ENCODE assay signal across 1 cellular context in the genomic region with DNA sequence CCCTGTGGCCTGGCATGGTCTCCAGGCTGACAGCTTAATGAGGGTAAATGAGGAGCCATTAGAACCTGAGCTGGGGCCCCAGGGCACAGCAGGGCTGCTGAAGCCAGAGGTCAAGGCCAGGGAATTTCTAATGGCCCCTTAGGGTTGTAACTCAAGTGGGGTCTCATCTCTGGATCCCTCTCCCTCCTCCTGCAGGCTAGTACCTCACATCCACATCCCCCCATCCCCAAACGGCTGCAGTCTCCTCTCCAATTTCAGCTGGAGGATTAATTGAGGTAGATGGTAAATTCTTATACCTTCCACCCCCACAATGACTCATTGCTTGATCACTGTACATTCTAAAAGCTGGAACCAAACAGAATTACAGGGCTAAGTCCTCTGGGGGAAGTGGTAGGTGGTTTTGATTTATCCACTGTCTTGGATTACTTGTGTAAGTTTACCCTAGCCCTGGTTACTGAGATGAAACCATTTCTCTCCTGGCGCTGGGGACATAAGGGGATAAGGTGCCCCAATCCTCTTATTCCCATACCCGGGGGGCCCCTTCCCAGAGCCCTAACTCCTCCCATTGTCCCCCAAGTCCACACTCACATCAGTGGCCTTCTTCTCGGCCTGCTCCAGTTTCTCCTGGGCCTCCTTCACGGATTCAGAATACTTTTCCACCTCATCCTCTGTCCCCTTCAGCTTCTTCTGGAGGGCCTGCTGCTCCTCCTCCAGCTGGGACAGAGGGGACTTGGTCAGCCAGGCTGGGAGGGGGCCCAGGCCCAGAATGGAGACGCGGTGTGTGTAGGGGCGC.
A peak's percentile ranks its signal among the peaks of the same experiment; 100 is the strongest.
TF ChIP-seq lines count a peak whose summit lies in the region.

No MANE protein-coding gene starts in this region.

TF ChIP-seq in GM12878, 131 proteins besides CTCF, POLR2A, EP300 and RAD21:
- TF ChIP-seq SRF (IDR thresholded peaks at IDR 0.05; ENCODE audit: low read depth in 2 of 2, low read length in 2 of 2) (no peak), SPI1 (IDR thresholded peaks at IDR 0.05; ENCODE audit: borderline replicate concordance, insufficient read depth, low read depth, low read length) (0 out of 2 replicates have a peak, but pooled peaks have one; percentile 5), PAX5 (IDR thresholded peaks at IDR 0.05; ENCODE audit: borderline replicate concordance, low read depth, low read length) (no peak), BACH1 (IDR thresholded peaks at IDR 0.05; ENCODE audit: borderline replicate concordance) (no peak), GATAD2B (conservative IDR thresholded peaks at IDR 0.05; ENCODE audit: low read depth) (no peak)
- TF ChIP-seq, protein P1, sequence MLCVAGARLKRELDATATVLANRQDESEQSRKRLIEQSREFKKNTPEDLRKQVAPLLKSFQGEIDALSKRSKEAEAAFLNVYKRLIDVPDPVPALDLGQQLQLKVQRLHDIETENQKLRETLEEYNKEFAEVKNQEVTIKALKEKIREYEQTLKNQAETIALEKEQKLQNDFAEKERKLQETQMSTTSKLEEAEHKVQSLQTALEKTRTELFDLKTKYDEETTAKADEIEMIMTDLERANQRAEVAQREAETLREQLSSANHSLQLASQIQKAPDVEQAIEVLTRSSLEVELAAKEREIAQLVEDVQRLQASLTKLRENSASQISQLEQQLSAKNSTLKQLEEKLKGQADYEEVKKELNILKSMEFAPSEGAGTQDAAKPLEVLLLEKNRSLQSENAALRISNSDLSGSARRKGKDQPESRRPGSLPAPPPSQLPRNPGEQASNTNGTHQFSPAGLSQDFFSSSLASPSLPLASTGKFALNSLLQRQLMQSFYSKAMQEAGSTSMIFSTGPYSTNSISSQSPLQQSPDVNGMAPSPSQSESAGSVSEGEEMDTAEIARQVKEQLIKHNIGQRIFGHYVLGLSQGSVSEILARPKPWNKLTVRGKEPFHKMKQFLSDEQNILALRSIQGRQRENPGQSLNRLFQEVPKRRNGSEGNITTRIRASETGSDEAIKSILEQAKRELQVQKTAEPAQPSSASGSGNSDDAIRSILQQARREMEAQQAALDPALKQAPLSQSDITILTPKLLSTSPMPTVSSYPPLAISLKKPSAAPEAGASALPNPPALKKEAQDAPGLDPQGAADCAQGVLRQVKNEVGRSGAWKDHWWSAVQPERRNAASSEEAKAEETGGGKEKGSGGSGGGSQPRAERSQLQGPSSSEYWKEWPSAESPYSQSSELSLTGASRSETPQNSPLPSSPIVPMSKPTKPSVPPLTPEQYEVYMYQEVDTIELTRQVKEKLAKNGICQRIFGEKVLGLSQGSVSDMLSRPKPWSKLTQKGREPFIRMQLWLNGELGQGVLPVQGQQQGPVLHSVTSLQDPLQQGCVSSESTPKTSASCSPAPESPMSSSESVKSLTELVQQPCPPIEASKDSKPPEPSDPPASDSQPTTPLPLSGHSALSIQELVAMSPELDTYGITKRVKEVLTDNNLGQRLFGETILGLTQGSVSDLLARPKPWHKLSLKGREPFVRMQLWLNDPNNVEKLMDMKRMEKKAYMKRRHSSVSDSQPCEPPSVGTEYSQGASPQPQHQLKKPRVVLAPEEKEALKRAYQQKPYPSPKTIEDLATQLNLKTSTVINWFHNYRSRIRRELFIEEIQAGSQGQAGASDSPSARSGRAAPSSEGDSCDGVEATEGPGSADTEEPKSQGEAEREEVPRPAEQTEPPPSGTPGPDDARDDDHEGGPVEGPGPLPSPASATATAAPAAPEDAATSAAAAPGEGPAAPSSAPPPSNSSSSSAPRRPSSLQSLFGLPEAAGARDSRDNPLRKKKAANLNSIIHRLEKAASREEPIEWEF (IDR thresholded peaks at IDR 0.05; ENCODE audit: insufficient replicate concordance, low read depth, low read length) = no peak
- TF ChIP-seq, protein P2, sequence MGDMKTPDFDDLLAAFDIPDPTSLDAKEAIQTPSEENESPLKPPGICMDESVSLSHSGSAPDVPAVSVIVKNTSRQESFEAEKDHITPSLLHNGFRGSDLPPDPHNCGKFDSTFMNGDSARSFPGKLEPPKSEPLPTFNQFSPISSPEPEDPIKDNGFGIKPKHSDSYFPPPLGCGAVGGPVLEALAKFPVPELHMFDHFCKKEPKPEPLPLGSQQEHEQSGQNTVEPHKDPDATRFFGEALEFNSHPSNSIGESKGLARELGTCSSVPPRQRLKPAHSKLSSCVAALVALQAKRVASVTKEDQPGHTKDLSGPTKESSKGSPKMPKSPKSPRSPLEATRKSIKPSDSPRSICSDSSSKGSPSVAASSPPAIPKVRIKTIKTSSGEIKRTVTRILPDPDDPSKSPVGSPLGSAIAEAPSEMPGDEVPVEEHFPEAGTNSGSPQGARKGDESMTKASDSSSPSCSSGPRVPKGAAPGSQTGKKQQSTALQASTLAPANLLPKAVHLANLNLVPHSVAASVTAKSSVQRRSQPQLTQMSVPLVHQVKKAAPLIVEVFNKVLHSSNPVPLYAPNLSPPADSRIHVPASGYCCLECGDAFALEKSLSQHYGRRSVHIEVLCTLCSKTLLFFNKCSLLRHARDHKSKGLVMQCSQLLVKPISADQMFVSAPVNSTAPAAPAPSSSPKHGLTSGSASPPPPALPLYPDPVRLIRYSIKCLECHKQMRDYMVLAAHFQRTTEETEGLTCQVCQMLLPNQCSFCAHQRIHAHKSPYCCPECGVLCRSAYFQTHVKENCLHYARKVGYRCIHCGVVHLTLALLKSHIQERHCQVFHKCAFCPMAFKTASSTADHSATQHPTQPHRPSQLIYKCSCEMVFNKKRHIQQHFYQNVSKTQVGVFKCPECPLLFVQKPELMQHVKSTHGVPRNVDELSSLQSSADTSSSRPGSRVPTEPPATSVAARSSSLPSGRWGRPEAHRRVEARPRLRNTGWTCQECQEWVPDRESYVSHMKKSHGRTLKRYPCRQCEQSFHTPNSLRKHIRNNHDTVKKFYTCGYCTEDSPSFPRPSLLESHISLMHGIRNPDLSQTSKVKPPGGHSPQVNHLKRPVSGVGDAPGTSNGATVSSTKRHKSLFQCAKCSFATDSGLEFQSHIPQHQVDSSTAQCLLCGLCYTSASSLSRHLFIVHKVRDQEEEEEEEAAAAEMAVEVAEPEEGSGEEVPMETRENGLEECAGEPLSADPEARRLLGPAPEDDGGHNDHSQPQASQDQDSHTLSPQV (IDR thresholded peaks at IDR 0.05) = no peak
